In genomic region chr10:6089334-6090219, GRCh38 we compare ENCODE assay signal across 8 cellular contexts. TPM values are rescaled to one million over a fixed set of nuclear protein-coding genes. Genes with fewer than 3 reads are reported as not detected.
A peak's percentile ranks its signal among the peaks of the same experiment; 100 is the strongest.
DNase-seq lines count a peak whose midpoint lies in the region; ATAC-seq and TF ChIP-seq lines count a peak whose summit lies in the region.

No MANE protein-coding gene starts in this region.

- peaks cover 50% of the 10 kb centered on the region for H3K4me1 Mint-ChIP-seq in WTC11

- no peaks in the 10 kb centered on the region for H3K27me3 ChIP-seq in ovary

- H3K27ac ChIP-seq in ovary: peak overlapping the region; percentile 67 to 74

- peak; percentile 6 for ATAC-seq in GM18499 (IDR thresholded peaks at IDR 0.05; ENCODE audit: insufficient read depth, unreplicated experiment)
- peak; percentile 2 for ATAC-seq in HG03457 (IDR thresholded peaks at IDR 0.05; ENCODE audit: unreplicated experiment)
- peak; percentile 12 for ATAC-seq in WTC11
- ATAC-seq in GM18861 (IDR thresholded peaks at IDR 0.05; ENCODE audit: unreplicated experiment): no peak
- no peak for ATAC-seq in HG03159 (IDR thresholded peaks at IDR 0.05; ENCODE audit: unreplicated experiment)

- 1% methylated on average over 53 of the region's 53 CpGs for WGBS in ovary, 3 donors

- intact Hi-C loops in ovary (cut with DNase I): no loop called here

- POLR2A ChIA-PET in AG04449 (lab: Yijun Ruan, JAX) (interaction anchor here (1.2 to 1.5 kb wide), 2 partner anchors 113 kb away, joined by 5 to 6 read pairs; partner anchors contain the start of gene PFKFB3), WTC11 (lab: Charles Lee) (interaction anchor here (0.6 kb wide), 2 partner anchors 9 to 298 kb away, joined by 7 to 13 read pairs; no protein-coding TSS in a partner anchor)

- peak overlapping the region; percentile 91 for H3K4me3 ChIP-seq in AG04449 (ENCODE audit: low read depth, low read length)
- peak overlapping the region; percentile 77 for H3K4me3 ChIP-seq in fibroblast of pulmonary artery (replicated peaks; ENCODE audit: low read depth, low read length)
- peak overlapping the region; percentile 71 for H3K4me3 ChIP-seq in ovary

- H3K27ac Mint-ChIP-seq in WTC11: peak overlapping the region; percentile 85

- H3K4me1 ChIP-seq in ovary (ENCODE audit: insufficient read depth): peaks cover 18% of the 10 kb centered on the region

- TF ChIP-seq EP300 in ovary (IDR thresholded peaks at IDR 0.05): no peak

- no peak for TF ChIP-seq POLR2A in ovary (IDR thresholded peaks at IDR 0.05)

- no peaks in the 10 kb centered on the region; the same call in 1 of the 2 replicates for H3K27me3 Mint-ChIP-seq in WTC11 (ENCODE audit: low read depth)

- no peak for TF ChIP-seq CTCF in AG04449 (IDR thresholded peaks at IDR 0.05; ENCODE audit: insufficient read depth, low read length, missing control alignments)
- no peak for TF ChIP-seq CTCF in WTC11 (IDR thresholded peaks at IDR 0.05)
- no peak for TF ChIP-seq CTCF in fibroblast of pulmonary artery (IDR thresholded peaks at IDR 0.05; ENCODE audit: low read length, missing control alignments)
- TF ChIP-seq CTCF in ovary (IDR thresholded peaks at IDR 0.05): no peak

- no peak for DNase-seq in AG04449 (ENCODE audit: low read depth, low spot score)
- peak; percentile 51 for DNase-seq in WTC11 (ENCODE audit: low spot score)
- no peak for DNase-seq in fibroblast of pulmonary artery (ENCODE audit: low read depth)
- peak in 1 of 5 donors; percentile 52 for DNase-seq in ovary

- no peaks in the 10 kb centered on the region for H3K36me3 Mint-ChIP-seq in WTC11

- H3K9me3 Mint-ChIP-seq in WTC11: no peaks in the 10 kb centered on the region

- no peaks in the 10 kb centered on the region for H3K36me3 ChIP-seq in ovary

- H3K4me3 Mint-ChIP-seq in WTC11: peak overlapping the region; percentile 93

- no peaks in the 10 kb centered on the region for H3K9me3 ChIP-seq in ovary

- CTCF ChIA-PET in AG04449 (lab: Yijun Ruan, JAX): interaction anchor here (0.7 to 8.7 kb wide), 27 partner anchors 7 to 323 kb away, joined by 3 to 155 read pairs (median 4); partner anchors contain the start of gene PFKFB3
- CTCF ChIA-PET in WTC11 (lab: Charles Lee): interaction anchor here (0.9 to 1.4 kb wide), 4 partner anchors 19 to 312 kb away, joined by 4 to 7 read pairs (median 5); no protein-coding TSS in a partner anchor

TF ChIP-seq in WTC11, 78 proteins besides CTCF, POLR2A, EP300 and RAD21:
- TF ChIP-seq ATF6 (CRISPR knock-in tag; IDR thresholded peaks at IDR 0.05) (no peak), ZNF219 (CRISPR knock-in tag; IDR thresholded peaks at IDR 0.05; ENCODE audit: borderline replicate concordance) (peak; percentile 46; the same call in 1 of the 2 replicates), NR3C1 (CRISPR knock-in tag; conservative IDR thresholded peaks at IDR 0.05; ENCODE audit: low read depth) (peak; percentile 75; the same call in 1 of the 2 replicates), FOXP4 (CRISPR knock-in tag; IDR thresholded peaks at IDR 0.05) (0 out of 2 replicates have a peak, but pooled peaks have one; percentile 6), MAX (CRISPR knock-in tag; IDR thresholded peaks at IDR 0.05) (peak; percentile 64; the same call in 1 of the 2 replicates)

RNA-seq across cellular contexts. Expression of gene RBM17, which starts 0.7 kb away (rescaled TPM):
- 117 to 160 TPM (median 118 TPM) in 3 replicates for total RNA-seq in WTC11 (2021)
- total RNA-seq in ovary: 10 to 100 TPM; 56.2 to 89.7 (median 70.3) TPM
- polyA plus RNA-seq in ovary: 10 to 100 TPM; 62.1 to 94.4 TPM

RNA-seq across cellular contexts. Expression of gene IL2RA, which starts 27.4 kb away (rescaled TPM):
- total RNA-seq in WTC11 (2021) (0.31 to 0.41 TPM (median 0.32 TPM) in 3 replicates), ovary (1 to 10 TPM in 2 of 7 donors, under 1 TPM in 3, not detected in 2; 0.13 to 1.3 (median 0.90) TPM)
- polyA plus RNA-seq in ovary: 1 to 10 TPM in 1 of 2 donors, under 1 TPM in 1; 0.07 to 5.2 TPM

Comparison
In these comparisons a context has a peak if more than half of its experiments do, and no peak if none do; other contexts are left out.
1. ATAC-seq: peak in GM18499 (single experiment), HG03457 (single experiment) and WTC11 (single experiment); none in GM18861 (single experiment) and HG03159 (single experiment).
2. Peak in every context shown above with its lines, with median percentiles within 50 percentile points of each other: H3K4me3 ChIP-seq.